ENCODE assay signal across 19 cellular contexts in the genomic region with DNA sequence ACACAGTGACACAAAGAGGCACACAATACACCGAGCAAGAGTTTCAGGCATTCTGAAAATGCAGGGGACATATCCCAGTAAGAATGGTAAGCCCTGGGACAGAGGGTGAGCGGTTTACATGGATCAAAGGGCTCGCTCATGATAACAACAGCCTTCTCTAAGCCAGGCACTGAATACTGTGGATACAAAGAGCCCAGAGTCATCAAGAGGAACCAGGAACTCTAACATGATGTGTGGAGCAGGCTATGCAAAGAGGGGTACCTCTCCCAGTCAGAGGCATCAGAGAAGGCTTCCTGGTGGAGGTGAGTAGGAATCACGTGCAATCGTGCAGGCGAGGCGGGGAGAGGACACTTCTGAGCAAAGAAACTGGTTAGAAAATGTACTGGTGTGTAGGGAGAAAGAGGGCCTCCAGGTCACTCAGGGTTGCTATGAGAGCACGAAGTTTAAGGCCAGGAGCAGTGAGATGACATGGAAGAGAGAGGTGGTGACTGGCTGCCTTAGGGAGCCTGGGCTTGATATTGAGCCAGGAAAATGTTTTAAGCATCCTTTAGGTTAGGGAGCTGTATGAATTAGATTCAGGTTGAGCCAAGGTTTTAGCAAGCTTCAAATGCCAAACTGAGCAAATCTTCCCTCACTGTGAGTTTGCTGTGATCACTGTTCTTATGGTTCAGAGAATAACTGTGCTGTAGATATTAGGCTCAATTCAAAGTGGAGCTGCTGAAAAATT.
DNase-seq lines count a peak whose midpoint lies in the region; ATAC-seq and TF ChIP-seq lines count a peak whose summit lies in the region.
"Had no signal": no experiment of that assay in that cellular context is flagged by ENCODE, and none has a peak within 500 bp of the region (broad histone marks: within the 10 kb centered on the region; RNA-seq: fewer than 3 reads in every experiment).

No MANE protein-coding gene starts in this region.

- H3K36me3 Mint-ChIP-seq in WTC11 (no peaks in the 10 kb centered on the region), nephron progenitor cell (ENCODE audit: low read depth) (no peaks in the 10 kb centered on the region)
- H3K36me3 Mint-ChIP-seq in stimulated activated memory B cell treated with anti-CD40 and anti-IgM and Interleukin-4, amounts not matched to agents 10 μg/mL and 1 μg/mL and 100 μg/mL, for 72 hours = peaks cover 4% of the 10 kb centered on the region

- TF ChIP-seq CTCF in WTC11 (IDR thresholded peaks at IDR 0.05) (no peak), nephron progenitor cell (IDR thresholded peaks at IDR 0.05) (no peak)

- H3K4me3 Mint-ChIP-seq in WTC11 = no peak overlapping the region
- H3K4me3 Mint-ChIP-seq in nephron progenitor cell = no peak overlapping the region
- H3K4me3 Mint-ChIP-seq in stimulated activated memory B cell treated with anti-CD40 and anti-IgM and Interleukin-4, amounts not matched to agents 10 μg/mL and 1 μg/mL and 100 μg/mL, for 72 hours = no peak overlapping the region
- H3K4me3 Mint-ChIP-seq: B cell had no signal

- no peaks in the 10 kb centered on the region for H3K27me3 ChIP-seq in HUES48 (ENCODE audit: control insufficient read depth, insufficient read depth, low read length)

- H3K4me3 ChIP-seq in HUES48 (ENCODE audit: low read depth, low read length) = no peak overlapping the region
- H3K4me3 ChIP-seq: GM12878 had no signal

- peak overlapping the region; percentile 1 for H3K27ac ChIP-seq in HUES48 (ENCODE audit: low read depth, low read length)
- H3K27ac ChIP-seq: RWPE1 had no signal

- CTCF ChIA-PET in WTC11 (lab: Charles Lee) = no interaction called here

- no peaks in the 10 kb centered on the region for H3K9me3 ChIP-seq in HUES48 (ENCODE audit: control insufficient read depth, insufficient read depth, low read length)

- H3K4me1 Mint-ChIP-seq in WTC11 = peaks cover 27% of the 10 kb centered on the region
- H3K4me1 Mint-ChIP-seq in nephron progenitor cell = peaks cover 50% of the 10 kb centered on the region
- peaks cover 14% of the 10 kb centered on the region for H3K4me1 Mint-ChIP-seq in stimulated activated memory B cell treated with anti-CD40 and anti-IgM and Interleukin-4, amounts not matched to agents 10 μg/mL and 1 μg/mL and 100 μg/mL, for 72 hours

- H3K4me1 ChIP-seq in HUES48 (ENCODE audit: control insufficient read depth, insufficient read depth, low read length) = peaks cover 16% of the 10 kb centered on the region; the same call in 1 of the 2 replicates

- ATAC-seq in WTC11 = peak; percentile 53
- no peak for ATAC-seq in stimulated activated memory B cell treated with anti-CD40 and anti-IgM and Interleukin-4, amounts not matched to agents 10 μg/mL and 1 μg/mL and 100 μg/mL, for 72 hours
- ATAC-seq in GM18870 (IDR thresholded peaks at IDR 0.05; ENCODE audit: unreplicated experiment) = no peak
- ATAC-seq: PC-3, SK-N-SH treated with all-trans-retinoic acid at 6 μM for 48 hours had no signal

- no peak overlapping the region; the same call in 1 of the 2 replicates for H3K27ac Mint-ChIP-seq in WTC11
- H3K27ac Mint-ChIP-seq in nephron progenitor cell = peak overlapping the region; percentile 44
- peak overlapping the region; percentile 4 for H3K27ac Mint-ChIP-seq in stimulated activated memory B cell treated with anti-CD40 and anti-IgM and Interleukin-4, amounts not matched to agents 10 μg/mL and 1 μg/mL and 100 μg/mL, for 72 hours
- H3K27ac Mint-ChIP-seq: B cell had no signal

- H3K27me3 Mint-ChIP-seq in WTC11 (ENCODE audit: low read depth) (no peaks in the 10 kb centered on the region), nephron progenitor cell (ENCODE audit: low read depth, poor library complexity) (peaks cover 7% of the 10 kb centered on the region)
- no peaks in the 10 kb centered on the region for H3K27me3 Mint-ChIP-seq in stimulated activated memory B cell treated with anti-CD40 and anti-IgM and Interleukin-4, amounts not matched to agents 10 μg/mL and 1 μg/mL and 100 μg/mL, for 72 hours
- H3K27me3 Mint-ChIP-seq: B cell had no signal

- no peak for DNase-seq in WTC11 (ENCODE audit: low spot score)
- no peak for DNase-seq in nephron progenitor cell
- no peak for DNase-seq in G401 (ENCODE audit: low spot score)
- no peak for DNase-seq in SKM-1 treated with dmso at 0.1 percent for 144 hours (lab: John Stamatoyannopoulos, UW; ENCODE audit: unreplicated experiment)
- DNase-seq: DMS 273 treated with DMSO at 0.1 percent for 48 hours, NCI-H1417, NCI-H187, NCI-H2107, NCI-H510A treated with DMSO at 0.1 percent for 48 hours, NCI-H82, PC-3, SIG-M5 had no signal

- H3K9me3 Mint-ChIP-seq in WTC11 (no peaks in the 10 kb centered on the region), nephron progenitor cell (no peaks in the 10 kb centered on the region)
- no peaks in the 10 kb centered on the region for H3K9me3 Mint-ChIP-seq in stimulated activated memory B cell treated with anti-CD40 and anti-IgM and Interleukin-4, amounts not matched to agents 10 μg/mL and 1 μg/mL and 100 μg/mL, for 72 hours

- H3K36me3 ChIP-seq in HUES48 (ENCODE audit: control insufficient read depth, insufficient read depth, low read length) = no peaks in the 10 kb centered on the region

- POLR2A ChIA-PET in WTC11 (lab: Charles Lee) = no interaction called here

- in situ Hi-C loops in G401 (cut with HindIII; ENCODE audit: low sequenced_read_pairs) = no loop called here

- H3K9ac ChIP-seq in HUES48 (ENCODE audit: low read depth, low read length) = no peak overlapping the region

TF ChIP-seq in WTC11, 78 proteins besides CTCF, POLR2A, EP300 and RAD21 (continues in another document):
- TF ChIP-seq EMX1 (CRISPR knock-in tag; IDR thresholded peaks at IDR 0.05) = no peak
- no peak for TF ChIP-seq ZNF317 (CRISPR knock-in tag; IDR thresholded peaks at IDR 0.05; ENCODE audit: borderline replicate concordance, low read depth)
- TF ChIP-seq PRRX2 (CRISPR knock-in tag; IDR thresholded peaks at IDR 0.05) = no peak
- no peak for TF ChIP-seq ATF6 (CRISPR knock-in tag; IDR thresholded peaks at IDR 0.05)
- TF ChIP-seq, protein P1, sequence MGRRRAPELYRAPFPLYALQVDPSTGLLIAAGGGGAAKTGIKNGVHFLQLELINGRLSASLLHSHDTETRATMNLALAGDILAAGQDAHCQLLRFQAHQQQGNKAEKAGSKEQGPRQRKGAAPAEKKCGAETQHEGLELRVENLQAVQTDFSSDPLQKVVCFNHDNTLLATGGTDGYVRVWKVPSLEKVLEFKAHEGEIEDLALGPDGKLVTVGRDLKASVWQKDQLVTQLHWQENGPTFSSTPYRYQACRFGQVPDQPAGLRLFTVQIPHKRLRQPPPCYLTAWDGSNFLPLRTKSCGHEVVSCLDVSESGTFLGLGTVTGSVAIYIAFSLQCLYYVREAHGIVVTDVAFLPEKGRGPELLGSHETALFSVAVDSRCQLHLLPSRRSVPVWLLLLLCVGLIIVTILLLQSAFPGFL (CRISPR knock-in tag; IDR thresholded peaks at IDR 0.05; ENCODE audit: borderline replicate concordance) = no peak
- TF ChIP-seq E2F1 (CRISPR knock-in tag; IDR thresholded peaks at IDR 0.05) = no peak
- no peak for TF ChIP-seq ZNF425 (CRISPR knock-in tag; conservative IDR thresholded peaks at IDR 0.05)
- no peak for TF ChIP-seq ZNF423 (CRISPR knock-in tag; IDR thresholded peaks at IDR 0.05)
